In genomic region chr22:29580200-29580810, GRCh38 we compare ENCODE assay signal across 8 cellular contexts.
DNase-seq lines count a peak whose midpoint lies in the region; TF ChIP-seq lines count a peak whose summit lies in the region.

No MANE protein-coding gene starts in this region.

- no peaks in the 10 kb centered on the region for H3K79me2 ChIP-seq in OCI-LY1 (ENCODE audit: insufficient read depth, low read length)

- H2AFZ ChIP-seq in OCI-LY1 (ENCODE audit: low read length) = no peak overlapping the region

- no peaks in the 10 kb centered on the region for H3K36me3 Mint-ChIP-seq in dendritic cell treated with granulocyte-macrophage colony-stimulating factor and Interleukin-4, amounts not matched to agents 40 ng/mL and 50 ng/mL, for 4 days (ENCODE audit: low read depth)

- TF ChIP-seq CTCF in OCI-LY1 (IDR thresholded peaks at IDR 0.05; ENCODE audit: low read length) = no peak

- H3K36me3 ChIP-seq in OCI-LY1 (ENCODE audit: insufficient read depth, low read length) = peaks cover 7% of the 10 kb centered on the region; the same call in 1 of the 2 replicates
- no peaks in the 10 kb centered on the region for H3K36me3 ChIP-seq in mucosa of rectum (ENCODE audit: control insufficient read depth in 2 of 2, insufficient read depth in 2 of 2, low read length in 2 of 2)

- peak overlapping the region; percentile 52 for H3K27ac ChIP-seq in OCI-LY1 (ENCODE audit: low read depth, low read length, poor library complexity, severe bottlenecking)
- H3K27ac ChIP-seq in mucosa of rectum (ENCODE audit: low read depth in 2 of 2, low read length in 2 of 2) = peak overlapping the region; percentile 11 to 61

- H3K4me1 ChIP-seq in OCI-LY1 (ENCODE audit: insufficient read depth, low read length, severe bottlenecking) (peaks cover 16% of the 10 kb centered on the region), mucosa of rectum (ENCODE audit: control insufficient read depth in 2 of 2, insufficient read depth in 2 of 2, low read length in 2 of 2) (peaks cover 8 to 9% of the 10 kb centered on the region in 2 donors)

- no peaks in the 10 kb centered on the region for H3K9me3 Mint-ChIP-seq in dendritic cell treated with granulocyte-macrophage colony-stimulating factor and Interleukin-4, amounts not matched to agents 40 ng/mL and 50 ng/mL, for 4 days

- H3K9ac ChIP-seq in OCI-LY1 (ENCODE audit: low read length) = peak overlapping the region; percentile 83
- peak overlapping the region; percentile 26 to 47 for H3K9ac ChIP-seq in mucosa of rectum (ENCODE audit: low read depth in 1 of 2, low read length in 2 of 2)

- H3K9me2 ChIP-seq in OCI-LY1 (ENCODE audit: low read depth, low read length) = no peaks in the 10 kb centered on the region

- intact Hi-C loops in dendritic cell treated with granulocyte-macrophage colony-stimulating factor and Interleukin-4, amounts not matched to agents 40 ng/mL and 50 ng/mL, for 4 days (cut with micrococcal nuclease) = no loop called here
- intact Hi-C loops in posterior cingulate gyrus (cut with DNase I) = no loop called here

- peak overlapping the region; percentile 88 for H3K4me2 ChIP-seq in OCI-LY1 (ENCODE audit: low read length)

- DNase-seq in NCI-H146 (lab: John Stamatoyannopoulos, UW) (peak; percentile 51), NCI-H146 treated with DMSO at 0.1 percent for 48 hours (lab: John Stamatoyannopoulos, UW; ENCODE audit: unreplicated experiment) (no peak), HPDE6-E6E7 (ENCODE audit: extremely low spot score) (no peak), DMS79 treated with DMSO at 0.1 percent for 48 hours (lab: John Stamatoyannopoulos, UW) (no peak), posterior cingulate gyrus (no peak)

- no peaks in the 10 kb centered on the region for H4K20me1 ChIP-seq in OCI-LY1 (ENCODE audit: insufficient read depth, low read length)

- peak overlapping the region; percentile 78 for H3K4me3 ChIP-seq in OCI-LY1 (ENCODE audit: low read depth, low read length, poor library complexity, severe bottlenecking)
- H3K4me3 ChIP-seq in mucosa of rectum (ENCODE audit: low read length in 2 of 2) = peak overlapping the region; percentile 69 to 74

- peak overlapping the region; percentile 89 for H3K4me3 Mint-ChIP-seq in dendritic cell treated with granulocyte-macrophage colony-stimulating factor and Interleukin-4, amounts not matched to agents 40 ng/mL and 50 ng/mL, for 4 days

- H3K27me3 ChIP-seq in OCI-LY1 (ENCODE audit: insufficient read depth, low read length) (no peaks in the 10 kb centered on the region), mucosa of rectum (ENCODE audit: control insufficient read depth in 2 of 2, insufficient read depth in 2 of 2, low read length in 2 of 2) (no peaks in the 10 kb centered on the region)

- H3K4me1 Mint-ChIP-seq in dendritic cell treated with granulocyte-macrophage colony-stimulating factor and Interleukin-4, amounts not matched to agents 40 ng/mL and 50 ng/mL, for 4 days (ENCODE audit: low read depth) = peaks cover 22% of the 10 kb centered on the region

- H3K27me3 Mint-ChIP-seq in dendritic cell treated with granulocyte-macrophage colony-stimulating factor and Interleukin-4, amounts not matched to agents 40 ng/mL and 50 ng/mL, for 4 days = no peaks in the 10 kb centered on the region

- H3F3A ChIP-seq in OCI-LY1 (ENCODE audit: insufficient read depth, low read length) = no peaks in the 10 kb centered on the region

- H3K9me3 ChIP-seq in OCI-LY1 (ENCODE audit: low read length) (no peaks in the 10 kb centered on the region), mucosa of rectum (ENCODE audit: control insufficient read depth in 2 of 2, low read length in 2 of 2) (no peaks in the 10 kb centered on the region)

- H3K27ac Mint-ChIP-seq in dendritic cell treated with granulocyte-macrophage colony-stimulating factor and Interleukin-4, amounts not matched to agents 40 ng/mL and 50 ng/mL, for 4 days = peak overlapping the region; percentile 77
